Comparison of ENCODE assay signal across 9 cellular contexts in the genomic region with DNA sequence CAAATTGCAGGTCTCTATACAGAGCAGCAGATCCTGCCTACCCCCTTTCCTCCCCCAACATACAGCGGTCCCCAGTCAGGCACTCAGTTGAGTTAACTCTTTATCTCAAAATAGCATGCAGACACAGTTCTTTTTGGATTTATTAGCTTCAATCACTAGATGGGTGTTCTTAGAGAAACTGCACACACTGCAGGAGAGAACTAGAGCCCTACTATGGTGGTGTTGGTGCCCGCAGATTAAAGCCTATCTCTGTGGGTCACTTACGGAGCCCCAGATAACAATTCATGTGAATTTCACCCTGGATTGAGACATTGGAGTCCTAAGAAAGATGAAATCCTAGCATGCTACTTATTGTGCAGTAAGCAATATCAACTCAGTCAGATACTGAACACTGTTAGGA. TPM values are rescaled to one million over a fixed set of nuclear protein-coding genes. Genes with fewer than 3 reads are reported as not detected.
"Had no signal": no experiment of that assay in that cellular context is flagged by ENCODE, and none has a peak within 500 bp of the region (broad histone marks: within the 10 kb centered on the region; RNA-seq: fewer than 3 reads in every experiment).

No MANE protein-coding gene starts in this region.

- H2AFZ ChIP-seq: GM23338 had no signal

- FAIRE-seq: H1, H54, HTR-8/SVneo had no signal

- H3K4me3 ChIP-seq: GM23338 had no signal

- DNase-seq: H9, HCEC 1CT, KG1 had no signal

- H3K4me2 ChIP-seq: GM23338 had no signal

- ATAC-seq: GM23338 had no signal

RNA-seq across cellular contexts. Expression of a gene that starts 34.3 kb away (rescaled TPM):
- total RNA-seq: GM23338, H1, H9, HT-29 had no signal
- polyA plus RNA-seq: GM23338, H1, IgD-negative memory B cell had no signal
